In genomic region chr6:15137086-15137485, GRCh38 we compare ENCODE assay signal across 23 cellular contexts.
"Had no signal": no experiment of that assay in that cellular context is flagged by ENCODE, and none has a peak within 500 bp of the region (broad histone marks: within the 10 kb centered on the region; RNA-seq: fewer than 3 reads in every experiment).

No MANE protein-coding gene starts in this region.

- H3K27me3 ChIP-seq: adrenal gland, ascending aorta, brain microvascular endothelial cell, colonic mucosa, esophagus squamous epithelium, gastrocnemius medialis, thyroid gland had no signal

- H3K4me1 Mint-ChIP-seq: central memory CD8-positive, alpha-beta T cell had no signal

- DNase-seq: activated CD8-positive, alpha-beta memory T cell treated with anti-CD3 and anti-CD28 coated beads, Interleukin-2, amount 50 U/mL, for 48 hours; activated effector memory CD4-positive, alpha-beta T cell treated with anti-CD3 and anti-CD28 coated beads, Interleukin-2, amount 50 U/mL, for 16 hours; activated T-cell treated with anti-CD3 and anti-CD28 coated beads, Interleukin-2, amount 50 U/mL, for 48 hours; adrenal gland; brain microvascular endothelial cell; colonic mucosa; dorsolateral prefrontal cortex; effector memory CD8-positive, alpha-beta T cell; esophagus squamous epithelium; gastrocnemius medialis; hippocampal formation; left ventricle myocardium inferior; midbrain; stimulated activated CD4-positive, alpha-beta T cell treated with anti-CD3 and anti-CD28 coated beads, Interleukin-2, amount 100 ng/mL, for 48 hours; stimulated activated CD8-positive, alpha-beta memory T cell treated with anti-CD3 and anti-CD28 coated beads, Interleukin-4, amount 100 ng/mL, for 48 hours; stimulated activated naive CD4-positive, alpha-beta T cell; thyroid gland had no signal

- H3K27ac Mint-ChIP-seq: activated naive CD8-positive, alpha-beta T cell; progenitor cell of endocrine pancreas had no signal

- H3K9me3 ChIP-seq: adrenal gland, ascending aorta, colonic mucosa, esophagus squamous epithelium, gastrocnemius medialis, left ventricle myocardium inferior, thyroid gland had no signal

- H3K27me3 Mint-ChIP-seq: activated naive CD8-positive, alpha-beta T cell; central memory CD8-positive, alpha-beta T cell; natural killer cell treated with Interleukin-12 subunit alpha and Interleukin-12 subunit beta and Interleukin-15 and Interleukin-18, amount 100 ng/mL, for 72 hours had no signal

- H3K4me1 ChIP-seq: adrenal gland, ascending aorta, colonic mucosa, gastrocnemius medialis, left ventricle myocardium inferior, thyroid gland had no signal

- H3K4me3 ChIP-seq: adrenal gland, ascending aorta, colonic mucosa, dorsolateral prefrontal cortex, esophagus squamous epithelium, gastrocnemius medialis, left ventricle myocardium inferior, thyroid gland had no signal

- H3K9me3 Mint-ChIP-seq: central memory CD8-positive, alpha-beta T cell; effector memory CD8-positive, alpha-beta T cell; natural killer cell treated with Interleukin-12 subunit alpha and Interleukin-12 subunit beta and Interleukin-15 and Interleukin-18, amount 100 ng/mL, for 72 hours had no signal

- H3K27ac ChIP-seq: adrenal gland, ascending aorta, brain microvascular endothelial cell, colonic mucosa, dorsolateral prefrontal cortex, gastrocnemius medialis, left ventricle myocardium inferior, thyroid gland had no signal

- H3K36me3 Mint-ChIP-seq: activated naive CD8-positive, alpha-beta T cell; natural killer cell treated with Interleukin-12 subunit alpha and Interleukin-12 subunit beta and Interleukin-15 and Interleukin-18, amount 100 ng/mL, for 72 hours had no signal

- H3K36me3 ChIP-seq: adrenal gland, ascending aorta, brain microvascular endothelial cell, colonic mucosa, esophagus squamous epithelium, gastrocnemius medialis, left ventricle myocardium inferior, thyroid gland had no signal

- H3K4me3 Mint-ChIP-seq: activated naive CD8-positive, alpha-beta T cell; central memory CD8-positive, alpha-beta T cell; effector memory CD8-positive, alpha-beta T cell; natural killer cell treated with Interleukin-12 subunit alpha and Interleukin-12 subunit beta and Interleukin-15 and Interleukin-18, amount 100 ng/mL, for 72 hours had no signal

- ATAC-seq: activated CD4-positive, CD25-positive, alpha-beta regulatory T cell treated with anti-CD3 and anti-CD28 coated beads, Interleukin-2, amount 50 U/mL, for 24 hours; effector memory CD8-positive, alpha-beta T cell; gastrocnemius medialis had no signal
